1 cellular context compared by ENCODE assay signal in the genomic region with DNA sequence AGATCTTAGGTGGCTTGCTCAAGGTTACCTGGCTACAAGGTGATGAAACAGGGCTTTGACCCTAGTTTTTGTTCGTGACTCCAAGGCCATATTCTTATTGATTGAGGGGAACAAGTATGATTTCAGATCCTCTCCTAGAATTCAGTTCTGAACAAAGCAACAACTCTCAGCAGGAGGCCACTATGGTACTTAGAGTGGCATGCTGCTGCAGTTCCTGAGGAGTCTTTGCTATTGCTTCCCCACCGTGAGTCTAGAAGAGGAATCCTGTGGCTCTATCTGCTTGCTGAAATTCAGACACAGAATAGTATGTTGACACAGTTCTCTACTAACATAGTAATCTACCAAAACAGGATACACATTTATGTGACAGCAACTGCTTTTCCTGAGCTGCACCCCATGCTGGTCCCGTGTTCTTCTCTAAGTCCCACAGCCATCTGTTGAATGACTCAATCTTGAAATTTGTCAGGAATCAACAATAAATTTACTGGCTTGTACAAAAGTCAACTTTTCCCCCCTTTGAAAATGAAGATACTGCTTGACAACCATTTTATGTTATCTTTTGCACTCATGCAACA.
TF ChIP-seq lines count a peak whose summit lies in the region.

No MANE protein-coding gene starts in this region.

TF ChIP-seq in HEK293T, 16 proteins besides CTCF, POLR2A, EP300 and RAD21 (continued from another document):
- TF ChIP-seq, protein P1, sequence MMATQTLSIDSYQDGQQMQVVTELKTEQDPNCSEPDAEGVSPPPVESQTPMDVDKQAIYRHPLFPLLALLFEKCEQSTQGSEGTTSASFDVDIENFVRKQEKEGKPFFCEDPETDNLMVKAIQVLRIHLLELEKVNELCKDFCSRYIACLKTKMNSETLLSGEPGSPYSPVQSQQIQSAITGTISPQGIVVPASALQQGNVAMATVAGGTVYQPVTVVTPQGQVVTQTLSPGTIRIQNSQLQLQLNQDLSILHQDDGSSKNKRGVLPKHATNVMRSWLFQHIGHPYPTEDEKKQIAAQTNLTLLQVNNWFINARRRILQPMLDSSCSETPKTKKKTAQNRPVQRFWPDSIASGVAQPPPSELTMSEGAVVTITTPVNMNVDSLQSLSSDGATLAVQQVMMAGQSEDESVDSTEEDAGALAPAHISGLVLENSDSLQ (IDR thresholded peaks at IDR 0.05), result no peak
- TF ChIP-seq ZNF384 (IDR thresholded peaks at IDR 0.05) (no peak), HDGF (IDR thresholded peaks at IDR 0.05; ENCODE audit: borderline replicate concordance) (no peak)
